In genomic region chr19:17309198-17309961, GRCh38 we compare ENCODE assay signal across 8 cellular contexts. TPM values are rescaled to one million over a fixed set of nuclear protein-coding genes. Genes with fewer than 3 reads are reported as not detected.
DNase-seq lines count a peak whose midpoint lies in the region; ATAC-seq and TF ChIP-seq lines count a peak whose summit lies in the region.

DDA1 (plus strand) TSS chr19:17309563; CDS start chr19:17309655, 92 bp downstream.

- H3K4me3 ChIP-seq in BE2C (ENCODE audit: low read depth, low read length) = peak within 1 kb of the TSS; percentile 88

- peak; percentile 45 for ATAC-seq in HG03520 (IDR thresholded peaks at IDR 0.05; ENCODE audit: unreplicated experiment)

- no peaks in the 10 kb centered on the region for H3K27me3 ChIP-seq in BE2C

- TF ChIP-seq CTCF in BE2C (IDR thresholded peaks at IDR 0.05; ENCODE audit: low read depth, low read length) = no peak

- H3K36me3 ChIP-seq in BE2C = peaks cover 6% of the 10 kb centered on the region

- peaks cover 3% of the 10 kb centered on the region; the same call in 1 of the 2 replicates for H3K4me1 ChIP-seq in BE2C

- DNase-seq in BE2C (peak; percentile 100), GM19240 (ENCODE audit: insufficient read length, low spot score) (peak; percentile 97), NCI-H748 (lab: John Stamatoyannopoulos, UW; ENCODE audit: unreplicated experiment) (peak; percentile 99), dedifferentiated amniotic fluid mesenchymal stem cell (ENCODE audit: extremely low spot score) (peak; percentile 100), left kidney (ENCODE audit: low read depth, low spot score) (peak; percentile 100)
- peak; percentile 98 for DNase-seq in activated CD4-positive, alpha-beta T cell treated with anti-CD3 and anti-CD28 coated beads, Interleukin-2, amount 50 U/mL, for 1 hour
- DNase-seq in stimulated activated CD4-positive, alpha-beta T cell treated with anti-CD3 and anti-CD28 coated beads, Interleukin-2, amount 100 ng/mL, for 24 hours = peak; percentile 98 to 99

- no peaks in the 10 kb centered on the region for H3K9me3 ChIP-seq in BE2C

RNA-seq across cellular contexts. Expression of gene DDA1, which starts in this region (rescaled TPM):
- 131 TPM for polyA plus RNA-seq in BE2C (2012; ENCODE audit: insufficient read depth, insufficient read length, low read depth)

Comparison
In these comparisons a context has a peak if more than half of its experiments do, and no peak if none do; other contexts are left out.
1. Peak in every context shown above with its lines: DNase-seq, ATAC-seq and H3K4me3 ChIP-seq.